ENCODE assay signal across 1 cellular context in the genomic region with DNA sequence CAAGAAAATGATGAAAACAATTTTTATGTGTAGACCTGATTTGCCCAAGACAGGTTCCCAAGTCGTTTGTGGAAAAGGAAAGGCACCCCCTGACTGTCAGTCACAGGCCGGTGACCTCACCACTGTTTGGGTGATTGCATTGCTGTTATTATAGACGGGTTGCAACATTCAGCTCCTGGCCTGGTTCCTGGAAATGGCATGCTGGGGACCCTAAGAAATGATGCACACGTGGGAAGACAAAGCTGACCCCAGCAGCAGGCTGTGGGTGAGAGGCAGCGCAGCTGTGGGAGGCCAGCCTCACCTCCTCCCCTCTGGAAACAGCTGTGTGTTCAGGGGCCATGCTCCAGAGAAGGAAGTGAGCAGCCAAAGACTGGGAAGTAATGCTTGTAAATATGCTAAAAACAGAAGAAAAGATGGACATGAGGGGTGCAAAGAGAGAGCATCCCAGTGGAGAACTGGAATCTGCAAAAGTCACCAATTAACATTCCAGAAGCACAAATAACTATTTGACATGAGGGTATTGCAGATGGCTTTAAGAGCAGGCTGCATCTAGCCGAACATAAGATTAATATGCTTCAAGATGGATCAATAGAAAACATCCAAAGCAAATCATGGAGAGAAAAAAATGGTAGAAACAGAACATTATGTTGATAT.
TF ChIP-seq lines count a peak whose summit lies in the region.

No MANE protein-coding gene starts in this region.

TF ChIP-seq in GM23338, 12 proteins besides CTCF, POLR2A, EP300 and RAD21 (continued from another document):
- TF ChIP-seq, protein P1, sequence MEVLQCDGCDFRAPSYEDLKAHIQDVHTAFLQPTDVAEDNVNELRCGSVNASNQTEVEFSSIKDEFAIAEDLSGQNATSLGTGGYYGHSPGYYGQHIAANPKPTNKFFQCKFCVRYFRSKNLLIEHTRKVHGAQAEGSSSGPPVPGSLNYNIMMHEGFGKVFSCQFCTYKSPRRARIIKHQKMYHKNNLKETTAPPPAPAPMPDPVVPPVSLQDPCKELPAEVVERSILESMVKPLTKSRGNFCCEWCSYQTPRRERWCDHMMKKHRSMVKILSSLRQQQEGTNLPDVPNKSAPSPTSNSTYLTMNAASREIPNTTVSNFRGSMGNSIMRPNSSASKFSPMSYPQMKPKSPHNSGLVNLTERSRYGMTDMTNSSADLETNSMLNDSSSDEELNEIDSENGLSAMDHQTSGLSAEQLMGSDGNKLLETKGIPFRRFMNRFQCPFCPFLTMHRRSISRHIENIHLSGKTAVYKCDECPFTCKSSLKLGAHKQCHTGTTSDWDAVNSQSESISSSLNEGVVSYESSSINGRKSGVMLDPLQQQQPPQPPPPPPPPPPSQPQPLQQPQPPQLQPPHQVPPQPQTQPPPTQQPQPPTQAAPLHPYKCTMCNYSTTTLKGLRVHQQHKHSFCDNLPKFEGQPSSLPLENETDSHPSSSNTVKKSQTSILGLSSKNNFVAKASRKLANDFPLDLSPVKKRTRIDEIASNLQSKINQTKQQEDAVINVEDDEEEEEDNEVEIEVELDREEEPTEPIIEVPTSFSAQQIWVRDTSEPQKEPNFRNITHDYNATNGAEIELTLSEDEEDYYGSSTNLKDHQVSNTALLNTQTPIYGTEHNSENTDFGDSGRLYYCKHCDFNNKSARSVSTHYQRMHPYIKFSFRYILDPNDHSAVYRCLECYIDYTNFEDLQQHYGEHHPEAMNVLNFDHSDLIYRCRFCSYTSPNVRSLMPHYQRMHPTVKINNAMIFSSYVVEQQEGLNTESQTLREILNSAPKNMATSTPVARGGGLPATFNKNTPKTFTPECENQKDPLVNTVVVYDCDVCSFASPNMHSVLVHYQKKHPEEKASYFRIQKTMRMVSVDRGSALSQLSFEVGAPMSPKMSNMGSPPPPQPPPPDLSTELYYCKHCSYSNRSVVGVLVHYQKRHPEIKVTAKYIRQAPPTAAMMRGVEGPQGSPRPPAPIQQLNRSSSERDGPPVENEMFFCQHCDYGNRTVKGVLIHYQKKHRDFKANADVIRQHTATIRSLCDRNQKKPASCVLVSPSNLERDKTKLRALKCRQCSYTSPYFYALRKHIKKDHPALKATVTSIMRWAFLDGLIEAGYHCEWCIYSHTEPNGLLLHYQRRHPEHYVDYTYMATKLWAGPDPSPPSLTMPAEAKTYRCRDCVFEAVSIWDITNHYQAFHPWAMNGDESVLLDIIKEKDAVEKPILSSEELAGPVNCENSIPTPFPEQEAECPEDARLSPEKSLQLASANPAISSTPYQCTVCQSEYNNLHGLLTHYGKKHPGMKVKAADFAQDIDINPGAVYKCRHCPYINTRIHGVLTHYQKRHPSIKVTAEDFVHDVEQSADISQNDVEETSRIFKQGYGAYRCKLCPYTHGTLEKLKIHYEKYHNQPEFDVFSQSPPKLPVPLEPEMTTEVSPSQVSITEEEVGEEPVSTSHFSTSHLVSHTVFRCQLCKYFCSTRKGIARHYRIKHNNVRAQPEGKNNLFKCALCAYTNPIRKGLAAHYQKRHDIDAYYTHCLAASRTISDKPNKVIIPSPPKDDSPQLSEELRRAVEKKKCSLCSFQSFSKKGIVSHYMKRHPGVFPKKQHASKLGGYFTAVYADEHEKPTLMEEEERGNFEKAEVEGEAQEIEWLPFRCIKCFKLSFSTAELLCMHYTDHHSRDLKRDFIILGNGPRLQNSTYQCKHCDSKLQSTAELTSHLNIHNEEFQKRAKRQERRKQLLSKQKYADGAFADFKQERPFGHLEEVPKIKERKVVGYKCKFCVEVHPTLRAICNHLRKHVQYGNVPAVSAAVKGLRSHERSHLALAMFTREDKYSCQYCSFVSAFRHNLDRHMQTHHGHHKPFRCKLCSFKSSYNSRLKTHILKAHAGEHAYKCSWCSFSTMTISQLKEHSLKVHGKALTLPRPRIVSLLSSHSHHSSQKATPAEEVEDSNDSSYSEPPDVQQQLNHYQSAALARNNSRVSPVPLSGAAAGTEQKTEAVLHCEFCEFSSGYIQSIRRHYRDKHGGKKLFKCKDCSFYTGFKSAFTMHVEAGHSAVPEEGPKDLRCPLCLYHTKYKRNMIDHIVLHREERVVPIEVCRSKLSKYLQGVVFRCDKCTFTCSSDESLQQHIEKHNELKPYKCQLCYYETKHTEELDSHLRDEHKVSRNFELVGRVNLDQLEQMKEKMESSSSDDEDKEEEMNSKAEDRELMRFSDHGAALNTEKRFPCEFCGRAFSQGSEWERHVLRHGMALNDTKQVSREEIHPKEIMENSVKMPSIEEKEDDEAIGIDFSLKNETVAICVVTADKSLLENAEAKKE (CRISPR knock-in tag; IDR thresholded peaks at IDR 0.05) = no peak
- no peak for TF ChIP-seq CREB1 (CRISPR knock-in tag; IDR thresholded peaks at IDR 0.05; ENCODE audit: low read depth)
- no peak for TF ChIP-seq EZH2 (IDR thresholded peaks at IDR 0.05; ENCODE audit: low read depth, unreplicated experiment)
- no peak for TF ChIP-seq JUNB (IDR thresholded peaks at IDR 0.05; ENCODE audit: unreplicated experiment)
- TF ChIP-seq, protein P2, sequence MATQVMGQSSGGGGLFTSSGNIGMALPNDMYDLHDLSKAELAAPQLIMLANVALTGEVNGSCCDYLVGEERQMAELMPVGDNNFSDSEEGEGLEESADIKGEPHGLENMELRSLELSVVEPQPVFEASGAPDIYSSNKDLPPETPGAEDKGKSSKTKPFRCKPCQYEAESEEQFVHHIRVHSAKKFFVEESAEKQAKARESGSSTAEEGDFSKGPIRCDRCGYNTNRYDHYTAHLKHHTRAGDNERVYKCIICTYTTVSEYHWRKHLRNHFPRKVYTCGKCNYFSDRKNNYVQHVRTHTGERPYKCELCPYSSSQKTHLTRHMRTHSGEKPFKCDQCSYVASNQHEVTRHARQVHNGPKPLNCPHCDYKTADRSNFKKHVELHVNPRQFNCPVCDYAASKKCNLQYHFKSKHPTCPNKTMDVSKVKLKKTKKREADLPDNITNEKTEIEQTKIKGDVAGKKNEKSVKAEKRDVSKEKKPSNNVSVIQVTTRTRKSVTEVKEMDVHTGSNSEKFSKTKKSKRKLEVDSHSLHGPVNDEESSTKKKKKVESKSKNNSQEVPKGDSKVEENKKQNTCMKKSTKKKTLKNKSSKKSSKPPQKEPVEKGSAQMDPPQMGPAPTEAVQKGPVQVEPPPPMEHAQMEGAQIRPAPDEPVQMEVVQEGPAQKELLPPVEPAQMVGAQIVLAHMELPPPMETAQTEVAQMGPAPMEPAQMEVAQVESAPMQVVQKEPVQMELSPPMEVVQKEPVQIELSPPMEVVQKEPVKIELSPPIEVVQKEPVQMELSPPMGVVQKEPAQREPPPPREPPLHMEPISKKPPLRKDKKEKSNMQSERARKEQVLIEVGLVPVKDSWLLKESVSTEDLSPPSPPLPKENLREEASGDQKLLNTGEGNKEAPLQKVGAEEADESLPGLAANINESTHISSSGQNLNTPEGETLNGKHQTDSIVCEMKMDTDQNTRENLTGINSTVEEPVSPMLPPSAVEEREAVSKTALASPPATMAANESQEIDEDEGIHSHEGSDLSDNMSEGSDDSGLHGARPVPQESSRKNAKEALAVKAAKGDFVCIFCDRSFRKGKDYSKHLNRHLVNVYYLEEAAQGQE (IDR thresholded peaks at IDR 0.05; ENCODE audit: unreplicated experiment) = no peak
- no peak for TF ChIP-seq NANOG (IDR thresholded peaks at IDR 0.05; ENCODE audit: borderline replicate concordance)
